ENCODE assay signal across 9 cellular contexts in the genomic region with DNA sequence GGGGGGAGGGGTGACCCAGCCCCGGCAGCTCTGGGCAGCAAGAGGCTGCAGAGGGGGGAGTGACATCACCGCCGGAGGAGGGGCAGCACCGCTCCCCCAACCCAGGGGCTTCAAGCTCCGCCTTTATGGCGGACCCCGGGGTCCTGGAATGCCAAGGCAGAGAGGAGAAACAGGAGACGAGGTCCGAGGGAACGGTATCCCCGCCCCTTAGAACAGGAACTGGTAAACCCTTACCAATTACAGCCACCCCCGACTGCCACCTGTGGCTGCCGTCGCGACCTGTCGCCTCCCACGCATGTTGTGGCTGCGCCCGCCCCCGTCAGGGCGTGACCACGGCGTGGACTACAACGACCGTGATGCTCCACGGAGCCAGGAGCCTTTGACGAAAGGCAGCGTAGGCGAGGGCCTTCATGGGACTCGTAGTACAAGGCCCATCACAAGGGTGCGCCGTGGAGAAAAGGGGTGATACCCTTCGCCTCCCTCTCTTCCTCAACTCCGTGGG. TPM values are rescaled to one million over a fixed set of nuclear protein-coding genes. Genes with fewer than 3 reads are reported as not detected.
DNase-seq lines count a peak whose midpoint lies in the region; ATAC-seq and TF ChIP-seq lines count a peak whose summit lies in the region.
"Had no signal": no experiment of that assay in that cellular context is flagged by ENCODE, and none has a peak within 500 bp of the region (broad histone marks: within the 10 kb centered on the region; RNA-seq: fewer than 3 reads in every experiment).

No MANE protein-coding gene starts in this region.

- H3K27me3 ChIP-seq in SJCRH30: no peaks in the 10 kb centered on the region
- peaks cover 62% of the 10 kb centered on the region for H3K27me3 ChIP-seq in suprapubic skin

- ATAC-seq in GM19351 (IDR thresholded peaks at IDR 0.05; ENCODE audit: unreplicated experiment): peak; percentile 40
- peak; percentile 24 for ATAC-seq in HG03575 (IDR thresholded peaks at IDR 0.05; ENCODE audit: extremely low read depth, insufficient number of reproducible peaks, low FRiP score, unreplicated experiment)

- 1% methylated on average over 17 of the region's 34 CpGs for WGBS in suprapubic skin

- H3K9me3 Mint-ChIP-seq in CD14-positive monocyte: peaks cover 0 to 18% (median 12%) of the 10 kb centered on the region in 7 donors
- no peaks in the 10 kb centered on the region for H3K9me3 Mint-ChIP-seq in activated naive CD4-positive, alpha-beta T cell treated with anti-CD3 and anti-CD28 coated beads for 36 hours
- H3K9me3 Mint-ChIP-seq in glutamatergic neuron (ENCODE audit: unreplicated experiment): peaks cover 17% of the 10 kb centered on the region
- peaks cover 8% of the 10 kb centered on the region for H3K9me3 Mint-ChIP-seq in osteocyte (ENCODE audit: unreplicated experiment)

- TF ChIP-seq CTCF in CD14-positive monocyte (IDR thresholded peaks at IDR 0.05) (no peak), glutamatergic neuron (IDR thresholded peaks at IDR 0.05; ENCODE audit: partially characterized antibody, unreplicated experiment) (no peak), osteocyte (IDR thresholded peaks at IDR 0.05) (no peak), suprapubic skin (IDR thresholded peaks at IDR 0.05) (no peak)

- H3K27ac Mint-ChIP-seq in CD14-positive monocyte (peak overlapping the region; percentile 88 to 95 (median 91)), glutamatergic neuron (ENCODE audit: unreplicated experiment) (peak overlapping the region; percentile 89), osteocyte (ENCODE audit: unreplicated experiment) (peak overlapping the region; percentile 78)
- peak overlapping the region; percentile 86 for H3K27ac Mint-ChIP-seq in activated naive CD4-positive, alpha-beta T cell treated with anti-CD3 and anti-CD28 coated beads for 36 hours

- peaks cover 72% of the 10 kb centered on the region for H3K4me1 Mint-ChIP-seq in CD14-positive monocyte
- H3K4me1 Mint-ChIP-seq in activated naive CD4-positive, alpha-beta T cell treated with anti-CD3 and anti-CD28 coated beads for 36 hours (ENCODE audit: low read depth): peaks cover 58% of the 10 kb centered on the region
- peaks cover 9% of the 10 kb centered on the region for H3K4me1 Mint-ChIP-seq in glutamatergic neuron (ENCODE audit: low read depth, unreplicated experiment)
- peaks cover 22% of the 10 kb centered on the region for H3K4me1 Mint-ChIP-seq in osteocyte (ENCODE audit: unreplicated experiment)

- H3K36me3 ChIP-seq in SJCRH30 (no peaks in the 10 kb centered on the region), suprapubic skin (no peaks in the 10 kb centered on the region)

- peaks cover 34 to 46% of the 10 kb centered on the region in 2 donors for H3K36me3 Mint-ChIP-seq in CD14-positive monocyte
- H3K36me3 Mint-ChIP-seq in activated naive CD4-positive, alpha-beta T cell treated with anti-CD3 and anti-CD28 coated beads for 36 hours (ENCODE audit: low read depth): peaks cover 6% of the 10 kb centered on the region
- no peaks in the 10 kb centered on the region for H3K36me3 Mint-ChIP-seq in glutamatergic neuron (ENCODE audit: unreplicated experiment)
- H3K36me3 Mint-ChIP-seq in osteocyte (ENCODE audit: unreplicated experiment): peaks cover 5% of the 10 kb centered on the region

- H3K4me1 ChIP-seq in SJCRH30: no peaks in the 10 kb centered on the region
- H3K4me1 ChIP-seq in suprapubic skin: peaks cover 52% of the 10 kb centered on the region

- TF ChIP-seq POLR2A in suprapubic skin (IDR thresholded peaks at IDR 0.05): no peak

- CTCF ChIA-PET in activated naive CD4-positive, alpha-beta T cell treated with anti-CD3 and anti-CD28 coated beads for 36 hours (lab: Charles Lee): interaction anchor here (0.5 to 1.7 kb wide), 4 partner anchors 15 to 186 kb away, joined by 3 to 10 read pairs (median 4); no protein-coding TSS in a partner anchor

- H3K4me3 ChIP-seq in SJCRH30 (peak overlapping the region; percentile 51), suprapubic skin (peak overlapping the region; percentile 52)

- no peaks in the 10 kb centered on the region for H3K9me3 ChIP-seq in SJCRH30 (replicated peaks)
- no peaks in the 10 kb centered on the region for H3K9me3 ChIP-seq in suprapubic skin

- no peak for TF ChIP-seq EP300 in suprapubic skin (IDR thresholded peaks at IDR 0.05)

- H3K27me3 Mint-ChIP-seq in CD14-positive monocyte (ENCODE audit: low read depth in 3 of 3) (peaks cover 6 to 17% (median 15%) of the 10 kb centered on the region in 3 donors), glutamatergic neuron (ENCODE audit: unreplicated experiment) (peaks cover 17% of the 10 kb centered on the region), osteocyte (ENCODE audit: unreplicated experiment) (peaks cover 36% of the 10 kb centered on the region)
- peaks cover 37% of the 10 kb centered on the region for H3K27me3 Mint-ChIP-seq in activated naive CD4-positive, alpha-beta T cell treated with anti-CD3 and anti-CD28 coated beads for 36 hours (ENCODE audit: low read depth)

- H3K4me3 Mint-ChIP-seq in CD14-positive monocyte (peak overlapping the region; percentile 84 to 96), glutamatergic neuron (ENCODE audit: unreplicated experiment) (peak overlapping the region; percentile 94), osteocyte (ENCODE audit: unreplicated experiment) (peak overlapping the region; percentile 82)
- H3K4me3 Mint-ChIP-seq in activated naive CD4-positive, alpha-beta T cell treated with anti-CD3 and anti-CD28 coated beads for 36 hours: peak overlapping the region; percentile 73

- H3K27ac ChIP-seq in SJCRH30 (no peak overlapping the region; the same call in 1 of the 2 replicates), suprapubic skin (peak overlapping the region; percentile 64)

- intact Hi-C loops in CD14-positive monocyte (cut with micrococcal nuclease): no loop called here
- intact Hi-C loops in activated naive CD4-positive, alpha-beta T cell treated with anti-CD3 and anti-CD28 coated beads for 36 hours (cut with micrococcal nuclease): loop anchor here (1.0 to 10.0 kb wide), 2 partner anchors 43 to 392 kb away; partner anchors contain the start of genes CLEC11A and NR1H2

- DNase-seq in CD14-positive monocyte (ENCODE audit: low spot score): peak; percentile 90
- peak; percentile 70 to 72 for DNase-seq in SJCRH30
- peak; percentile 96 for DNase-seq in activated naive CD4-positive, alpha-beta T cell treated with anti-CD3 and anti-CD28 coated beads for 36 hours
- peak; percentile 94 for DNase-seq in glutamatergic neuron
- DNase-seq in osteocyte (ENCODE audit: extremely low spot score, unreplicated experiment): peak; percentile 91
- peak in 1 of 2 donors; percentile 91 for DNase-seq in suprapubic skin (ENCODE audit: low spot score in 2 of 2)

RNA-seq across cellular contexts. Expression of gene KCNC3, which starts 4.1 kb away (rescaled TPM):
- polyA plus RNA-seq in CD14-positive monocyte: under 1 TPM in 1 of 2 donors, not detected in 1; 0.04 TPM
- 1.1 and 1.2 TPM in 2 replicates for total RNA-seq in SJCRH30 (2014; rRNA removed; shearing (Covaris generic))
- 1 to 10 TPM; 2.0 to 2.4 TPM for total RNA-seq in activated naive CD4-positive, alpha-beta T cell treated with anti-CD3 and anti-CD28 coated beads for 36 hours
- 10.6 TPM for total RNA-seq in glutamatergic neuron (ENCODE audit: unreplicated experiment)
- 1.1 and 1.2 TPM in 2 replicates for total RNA-seq in osteocyte
- 1 to 10 TPM; 1.5 to 3.1 (median 1.7) TPM for total RNA-seq in suprapubic skin
- total RNA-seq: LHCN-M2 had no signal

RNA-seq across cellular contexts. Expression of gene NAPSA, which starts 32.2 kb away (rescaled TPM):
- polyA plus RNA-seq in CD14-positive monocyte: under 1 TPM; 0.27 to 0.52 TPM
- 0.08 and 0.18 TPM in 2 replicates for total RNA-seq in SJCRH30 (2014; rRNA removed; shearing (Covaris generic))
- 10 to 100 TPM; 40.2 to 41.0 TPM for total RNA-seq in activated naive CD4-positive, alpha-beta T cell treated with anti-CD3 and anti-CD28 coated beads for 36 hours
- total RNA-seq in glutamatergic neuron (ENCODE audit: unreplicated experiment) (0.88 TPM), osteocyte (0.16 and 1.3 TPM in 2 replicates), suprapubic skin (1 to 10 TPM in 3 of 4 donors, not detected in 1; 1.7 to 3.7 (median 3.5) TPM)

RNA-seq across cellular contexts. Expression of gene NR1H2, which starts 43.0 kb away (rescaled TPM):
- 10 to 100 TPM; 77.1 to 78.9 TPM for polyA plus RNA-seq in CD14-positive monocyte
- total RNA-seq in SJCRH30 (2014; rRNA removed; shearing (Covaris generic)): 22.3 and 22.6 TPM in 2 replicates
- 10 to 100 TPM; 47.2 to 49.3 TPM for total RNA-seq in activated naive CD4-positive, alpha-beta T cell treated with anti-CD3 and anti-CD28 coated beads for 36 hours
- total RNA-seq in glutamatergic neuron (ENCODE audit: unreplicated experiment): 28.3 TPM
- total RNA-seq in osteocyte: 53.4 and 64.5 TPM in 2 replicates
- 10 to 100 TPM; 80.6 to 94.7 (median 88.9) TPM for total RNA-seq in suprapubic skin

RNA-seq across cellular contexts. Expression of gene POLD1, which starts 50.9 kb away (rescaled TPM):
- polyA plus RNA-seq in CD14-positive monocyte: 10 to 100 TPM in 1 of 2 donors, 1 to 10 TPM in 1; 9.3 to 15.6 TPM
- total RNA-seq in SJCRH30 (2014; rRNA removed; shearing (Covaris generic)): 74.4 and 75.2 TPM in 2 replicates
- 100 to 1,000 TPM; 221 to 224 TPM for total RNA-seq in activated naive CD4-positive, alpha-beta T cell treated with anti-CD3 and anti-CD28 coated beads for 36 hours
- 38.9 TPM for total RNA-seq in glutamatergic neuron (ENCODE audit: unreplicated experiment)
- 19.6 and 22.2 TPM in 2 replicates for total RNA-seq in osteocyte
- 10 to 100 TPM; 17.2 to 26.9 (median 21.5) TPM for total RNA-seq in suprapubic skin

Comparison
In these comparisons a context has a peak if more than half of its experiments do, and no peak if none do; other contexts are left out.
1. RNA of gene NAPSA, which starts 32.2 kb away (total RNA-seq): 40.2 to 41.0 TPM in activated naive CD4-positive, alpha-beta T cell treated with anti-CD3 and anti-CD28 coated beads for 36 hours; 1.7 to 3.7 TPM in suprapubic skin, 0.16 to 1.3 TPM in osteocyte, 0.88 TPM in glutamatergic neuron (single experiment) and 0.08 to 0.18 TPM in SJCRH30; every median in the first group is over 4 times any median in the second.
2. Peak in every context shown above with its lines, with median percentiles within 50 percentile points of each other: H3K27ac Mint-ChIP-seq and H3K4me3 Mint-ChIP-seq.